Comparison of ENCODE assay signal across 20 cellular contexts in genomic region chr2:6441800-6442199, GRCh38.
DNase-seq lines count a peak whose midpoint lies in the region; ATAC-seq and TF ChIP-seq lines count a peak whose summit lies in the region.
"Had no signal": no experiment of that assay in that cellular context is flagged by ENCODE, and none has a peak within 500 bp of the region (broad histone marks: within the 10 kb centered on the region; RNA-seq: fewer than 3 reads in every experiment).

No MANE protein-coding gene starts in this region.

- H3K4me3 ChIP-seq in fibroblast of lung (replicated peaks in 1 of 4; ENCODE audit: control extremely low read depth in 1 of 4, insufficient read depth in 1 of 4, low read depth in 3 of 4, low read length in 4 of 4) = no peak overlapping the region
- no peak overlapping the region for H3K4me3 ChIP-seq in retinal pigment epithelial cell (ENCODE audit: low read length)
- no peak overlapping the region for H3K4me3 ChIP-seq in body of pancreas
- H3K4me3 ChIP-seq: BLaER1, GM23338 had no signal

- no peak overlapping the region for H2AFZ ChIP-seq in fibroblast of lung (ENCODE audit: low read length)
- H2AFZ ChIP-seq: GM23338 had no signal

- H3K4me1 ChIP-seq in fibroblast of lung (ENCODE audit: control insufficient read depth, extremely low read depth, insufficient read depth, low read length) = no peaks in the 10 kb centered on the region
- no peaks in the 10 kb centered on the region for H3K4me1 ChIP-seq in body of pancreas
- H3K4me1 ChIP-seq: BLaER1 had no signal

- DNase-seq in SW480 (ENCODE audit: low spot score) (peak; percentile 26), fibroblast of lung (ENCODE audit: low read depth in 2 of 2) (peak; percentile 25 to 76), retinal pigment epithelial cell (ENCODE audit: low read depth) (peak; percentile 19), body of pancreas (no peak), left cardiac atrium (no peak)
- DNase-seq: CD4-positive, alpha-beta memory T cell; DMS153; GDM1; HCEC 1CT; NCI-H1092 treated with DMSO at 0.1 percent for 48 hours; NCI-H146; NCI-H2029 treated with DMSO at 0.1 percent for 48 hours; NCI-H2171; NCI-H69; NK-92 treated with Interleukin-12 subunit alpha and Interleukin-12 subunit beta, amount 100 ng/mL, for 24 hours; SHP77 had no signal

- intact Hi-C loops in body of pancreas (cut with DNase I) = no loop called here
- intact Hi-C loops in left cardiac atrium (cut with DNase I) = no loop called here

- ATAC-seq in HG02870 (IDR thresholded peaks at IDR 0.05; ENCODE audit: unreplicated experiment) = peak; percentile 42
- no peak for ATAC-seq in GM21528 (IDR thresholded peaks at IDR 0.05; ENCODE audit: low FRiP score, unreplicated experiment)
- no peak for ATAC-seq in body of pancreas
- ATAC-seq in left cardiac atrium = no peak
- ATAC-seq: GM23338 had no signal

- no peak for TF ChIP-seq CTCF in fibroblast of lung (conservative IDR thresholded peaks at IDR 0.05 in 1 of 2, IDR thresholded peaks at IDR 0.05 in 1 of 2; ENCODE audit: low read depth in 1 of 2, low read length in 2 of 2)
- TF ChIP-seq CTCF in retinal pigment epithelial cell (conservative IDR thresholded peaks at IDR 0.05; ENCODE audit: low read depth, low read length) = no peak
- TF ChIP-seq CTCF in body of pancreas (IDR thresholded peaks at IDR 0.05) = no peak

- H4K20me1 ChIP-seq in fibroblast of lung (ENCODE audit: control insufficient read depth, extremely low read depth, insufficient read depth, low read length) = no peaks in the 10 kb centered on the region
- H4K20me1 ChIP-seq: BLaER1 had no signal

- H3K4me2 ChIP-seq in fibroblast of lung (ENCODE audit: extremely low read depth, insufficient read depth, low read length) = no peak overlapping the region
- H3K4me2 ChIP-seq: BLaER1, GM23338 had no signal

- no peak for TF ChIP-seq POLR2A in body of pancreas (IDR thresholded peaks at IDR 0.05)

- H3K79me2 ChIP-seq in fibroblast of lung (ENCODE audit: control insufficient read depth, insufficient read depth, low read length) = no peaks in the 10 kb centered on the region

- H3K27ac ChIP-seq in fibroblast of lung (ENCODE audit: insufficient read depth, low read length) (no peak overlapping the region), body of pancreas (no peak overlapping the region)
- H3K27ac ChIP-seq: BLaER1 had no signal

- H3K27me3 ChIP-seq in fibroblast of lung (ENCODE audit: control insufficient read depth, insufficient read depth, low read length) = no peaks in the 10 kb centered on the region
- H3K27me3 ChIP-seq in body of pancreas = no peaks in the 10 kb centered on the region
- H3K27me3 ChIP-seq: BLaER1 had no signal

- H3K9me3 ChIP-seq in fibroblast of lung (ENCODE audit: control insufficient read depth, insufficient read depth, low read depth, low read length) (no peaks in the 10 kb centered on the region), body of pancreas (no peaks in the 10 kb centered on the region)
- H3K9me3 ChIP-seq: BLaER1 had no signal

- H3K36me3 ChIP-seq in fibroblast of lung (ENCODE audit: control insufficient read depth, insufficient read depth, low read length) (no peaks in the 10 kb centered on the region), body of pancreas (replicated peaks in 1 of 2; ENCODE audit: insufficient read depth in 1 of 2, low read depth in 2 of 2) (no peaks in the 10 kb centered on the region)
- H3K36me3 ChIP-seq: BLaER1 had no signal

- no peak overlapping the region for H3K9ac ChIP-seq in fibroblast of lung (ENCODE audit: insufficient read depth, low read length)
- H3K9ac ChIP-seq: BLaER1 had no signal

- 68 to 82% methylated on average over 2 of the region's 2 CpGs for WGBS in body of pancreas, 2 donors

Comparison
In these comparisons a context has a peak if more than half of its experiments do, and no peak if none do; other contexts are left out.
1. DNase-seq: peak in SW480 (single experiment), fibroblast of lung (2 of 2) and retinal pigment epithelial cell (single experiment); none in body of pancreas (0 of 4) and left cardiac atrium (single experiment).